Comparison of ENCODE assay signal across 9 cellular contexts in genomic region chr17:17146791-17147406, GRCh38. TPM values are rescaled to one million over a fixed set of nuclear protein-coding genes. Genes with fewer than 3 reads are reported as not detected.
A peak's percentile ranks its signal among the peaks of the same experiment; 100 is the strongest.
DNase-seq lines count a peak whose midpoint lies in the region; ATAC-seq and TF ChIP-seq lines count a peak whose summit lies in the region.
"Had no signal": no experiment of that assay in that cellular context is flagged by ENCODE, and none has a peak within 500 bp of the region (broad histone marks: within the 10 kb centered on the region; RNA-seq: fewer than 3 reads in every experiment).

No MANE protein-coding gene starts in this region.

- H3K9me3 ChIP-seq in left ventricle myocardium inferior (replicated peaks) (no peaks in the 10 kb centered on the region), vagina (no peaks in the 10 kb centered on the region)

- peaks cover 65% of the 10 kb centered on the region for H3K36me3 Mint-ChIP-seq in stimulated activated memory B cell treated with anti-CD40 and anti-IgM and Interleukin-4, amounts not matched to agents 10 μg/mL and 1 μg/mL and 100 μg/mL, for 72 hours

- H3K4me3 ChIP-seq in left ventricle myocardium inferior (no peak overlapping the region), fibroblast of villous mesenchyme (ENCODE audit: low read depth, low read length) (no peak overlapping the region), vagina (no peak overlapping the region)

- H3K27ac ChIP-seq in left ventricle myocardium inferior (replicated peaks) = no peak overlapping the region
- no peak overlapping the region for H3K27ac ChIP-seq in vagina

- peak overlapping the region; percentile 71 for H3K27ac Mint-ChIP-seq in stimulated activated memory B cell treated with anti-CD40 and anti-IgM and Interleukin-4, amounts not matched to agents 10 μg/mL and 1 μg/mL and 100 μg/mL, for 72 hours

- H3K27me3 ChIP-seq in left ventricle myocardium inferior (ENCODE audit: low read depth) (no peaks in the 10 kb centered on the region), vagina (no peaks in the 10 kb centered on the region)

- no peak overlapping the region for H3K4me3 Mint-ChIP-seq in stimulated activated memory B cell treated with anti-CD40 and anti-IgM and Interleukin-4, amounts not matched to agents 10 μg/mL and 1 μg/mL and 100 μg/mL, for 72 hours

- H3K9me3 Mint-ChIP-seq in stimulated activated memory B cell treated with anti-CD40 and anti-IgM and Interleukin-4, amounts not matched to agents 10 μg/mL and 1 μg/mL and 100 μg/mL, for 72 hours = no peaks in the 10 kb centered on the region

- intact Hi-C loops in left ventricle myocardium superior (cut with micrococcal nuclease) (no loop called here), left ventricle myocardium inferior (cut with micrococcal nuclease) (no loop called here), vagina (cut with DNase I) (loop anchor here (10.0 kb wide), 1 partner anchor 58 kb away; the partner anchor contains the start of gene PLD6)

- ATAC-seq in left ventricle myocardium superior = no peak
- no peak for ATAC-seq in stimulated activated memory B cell treated with anti-CD40 and anti-IgM and Interleukin-4, amounts not matched to agents 10 μg/mL and 1 μg/mL and 100 μg/mL, for 72 hours
- ATAC-seq in GM18502 (IDR thresholded peaks at IDR 0.05; ENCODE audit: poor library complexity, unreplicated experiment) = no peak
- no peak for ATAC-seq in HG03469 (IDR thresholded peaks at IDR 0.05; ENCODE audit: unreplicated experiment)

- H3K27me3 Mint-ChIP-seq in stimulated activated memory B cell treated with anti-CD40 and anti-IgM and Interleukin-4, amounts not matched to agents 10 μg/mL and 1 μg/mL and 100 μg/mL, for 72 hours = no peaks in the 10 kb centered on the region

- H3K4me1 ChIP-seq in left ventricle myocardium inferior (peaks cover 44% of the 10 kb centered on the region), vagina (peaks cover 13% of the 10 kb centered on the region)

- no peak for TF ChIP-seq CTCF in left ventricle myocardium inferior (IDR thresholded peaks at IDR 0.05; ENCODE audit: borderline replicate concordance)
- TF ChIP-seq CTCF in fibroblast of villous mesenchyme (IDR thresholded peaks at IDR 0.05; ENCODE audit: insufficient read depth, low read depth, low read length) = peak; percentile 20
- no peak for TF ChIP-seq CTCF in vagina (IDR thresholded peaks at IDR 0.05)

- H3K36me3 ChIP-seq in left ventricle myocardium inferior = peaks cover 85% of the 10 kb centered on the region
- peaks cover 0 to 75% of the 10 kb centered on the region in 2 donors for H3K36me3 ChIP-seq in vagina

- no peak for TF ChIP-seq POLR2A in vagina (IDR thresholded peaks at IDR 0.05)

- peak; percentile 28 for DNase-seq in left ventricle myocardium superior
- no peak for DNase-seq in left ventricle myocardium inferior
- DNase-seq in SW 1271 (lab: John Stamatoyannopoulos, UW) = peak; percentile 31 to 40
- no peak for DNase-seq in fibroblast of villous mesenchyme (ENCODE audit: low read depth)
- no peak for DNase-seq in vagina (ENCODE audit: extremely low spot score in 2 of 2)
- DNase-seq: NCI-H345 had no signal

- H3K4me1 Mint-ChIP-seq in stimulated activated memory B cell treated with anti-CD40 and anti-IgM and Interleukin-4, amounts not matched to agents 10 μg/mL and 1 μg/mL and 100 μg/mL, for 72 hours = peaks cover 14% of the 10 kb centered on the region

RNA-seq across cellular contexts. Expression of gene PLD6, which starts 59.2 kb away (rescaled TPM):
- total RNA-seq in left ventricle myocardium superior (11.5 TPM), left ventricle myocardium inferior (7.3 TPM), fibroblast of villous mesenchyme (4.8 and 5.6 TPM in 2 replicates), vagina (0.74 TPM)

Comparison
In these comparisons a context has a peak if more than half of its experiments do, and no peak if none do; other contexts are left out.
1. DNase-seq: peak in left ventricle myocardium superior (single experiment) and SW 1271 (2 of 2); none in left ventricle myocardium inferior (single experiment), fibroblast of villous mesenchyme (single experiment) and vagina (0 of 2).